8 cellular contexts compared by ENCODE assay signal in the genomic region with DNA sequence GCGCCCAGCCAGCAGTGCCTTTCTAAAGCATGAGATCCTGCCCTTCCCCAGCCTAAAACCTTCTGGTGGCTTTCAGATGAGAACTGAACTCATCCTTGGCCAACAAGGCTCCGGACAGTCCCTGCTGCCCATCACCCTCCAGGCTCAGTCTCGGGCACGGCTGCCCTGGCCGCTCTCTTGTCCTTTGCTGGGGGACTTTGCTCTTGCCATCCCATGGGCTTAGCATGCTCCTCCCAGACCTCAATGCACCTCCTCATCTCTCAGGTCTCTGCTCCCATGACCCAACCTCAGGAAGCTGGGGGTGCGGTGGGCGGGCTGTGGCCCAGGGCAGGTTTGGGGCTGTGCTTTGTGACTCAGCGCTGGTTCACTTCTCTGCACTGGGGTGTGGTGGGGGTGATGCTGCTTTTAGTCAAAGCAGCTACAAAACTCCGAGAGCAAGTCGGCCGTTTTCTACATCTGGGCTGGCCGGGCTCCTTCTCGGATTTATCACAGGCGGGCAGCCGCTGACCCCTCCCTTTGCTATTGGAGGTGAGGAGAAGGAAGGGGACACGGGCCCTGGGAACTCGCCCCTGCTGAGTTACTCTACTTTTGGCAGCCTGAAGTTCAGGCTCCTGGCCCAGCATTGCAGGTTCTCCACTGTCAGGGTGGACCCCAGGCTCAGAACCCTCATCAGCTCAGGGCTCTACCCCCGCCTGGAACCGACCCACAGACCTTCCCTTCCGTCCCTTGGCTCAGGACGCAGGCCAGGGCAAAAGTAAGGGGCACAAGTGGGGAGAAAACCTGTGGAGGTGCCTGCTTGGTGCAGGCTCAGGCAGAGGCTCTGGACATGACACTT.
DNase-seq lines count a peak whose midpoint lies in the region; ATAC-seq, FAIRE-seq and TF ChIP-seq lines count a peak whose summit lies in the region.

No MANE protein-coding gene starts in this region.

- H3K36me3 ChIP-seq in keratinocyte (ENCODE audit: control insufficient read depth in 2 of 2, extremely low read depth in 1 of 2, insufficient read depth in 2 of 2, low read length in 2 of 2), result no peaks in the 10 kb centered on the region

- peak; percentile 88 for DNase-seq in GM12865 (ENCODE audit: low read depth)
- DNase-seq in activated CD8-positive, alpha-beta memory T cell treated with anti-CD3 and anti-CD28 coated beads, Interleukin-2, amount 50 U/mL, for 48 hours, result peak; percentile 91
- DNase-seq in keratinocyte (ENCODE audit: low read depth, low spot score), result peak; percentile 90
- DNase-seq in stimulated activated naive CD8-positive, alpha-beta T cell treated with anti-CD3 and anti-CD28 coated beads, Interleukin-15, amount 100 ng/mL, for 72 hours, result peak; percentile 50 to 78
- DNase-seq in NCI-H2196 treated with DMSO at 0.1 percent for 48 hours (lab: John Stamatoyannopoulos, UW; ENCODE audit: unreplicated experiment), result no peak
- DNase-seq in GF-D8 (lab: John Stamatoyannopoulos, UW), result no peak
- DNase-seq in head of caudate nucleus, result no peak

- H4K20me1 ChIP-seq in keratinocyte (ENCODE audit: control insufficient read depth, extremely low read depth, insufficient read depth, low read length), result no peaks in the 10 kb centered on the region

- H3K4me3 Mint-ChIP-seq in IgD-negative memory B cell, result peak overlapping the region; percentile 48 to 95 (median 86)
- H3K4me3 Mint-ChIP-seq in stimulated activated naive CD8-positive, alpha-beta T cell treated with anti-CD3 and anti-CD28 coated beads, Interleukin-15, amount 100 ng/mL, for 72 hours, result peak overlapping the region; percentile 72 to 78

- no peaks in the 10 kb centered on the region for H3K9me3 ChIP-seq in keratinocyte (ENCODE audit: control insufficient read depth, low read depth, low read length)

- intact Hi-C loops in head of caudate nucleus (cut with DNase I), result no loop called here

- dilution Hi-C loops in keratinocyte (cut with MboI; ENCODE audit: extremely low pct_ligation_motif_present, low sequenced_read_pairs), result loop anchor here (25.0 kb wide), 1 partner anchor 285 kb away; a partner anchor contains a TSS

- peak; percentile 92 for ATAC-seq in stimulated activated naive CD8-positive, alpha-beta T cell treated with anti-CD3 and anti-CD28 coated beads, Interleukin-15, amount 100 ng/mL, for 72 hours

- H3K4me3 ChIP-seq in GM12865 (ENCODE audit: low read depth, low read length) (peak overlapping the region; percentile 56), keratinocyte (ENCODE audit: control insufficient read depth in 2 of 3, extremely low read depth in 1 of 3, insufficient read depth in 2 of 3, low read depth in 1 of 3, low read length in 3 of 3) (peak overlapping the region; percentile 47 to 86 (median 77))

- peaks cover 41% of the 10 kb centered on the region for H3K27me3 Mint-ChIP-seq in IgD-negative memory B cell
- peaks cover 63% of the 10 kb centered on the region for H3K27me3 Mint-ChIP-seq in stimulated activated naive CD8-positive, alpha-beta T cell treated with anti-CD3 and anti-CD28 coated beads, Interleukin-15, amount 100 ng/mL, for 72 hours

- peak; percentile 92 for FAIRE-seq in keratinocyte (lab: Jason Lieb, UNC)

- TF ChIP-seq CTCF in GM12865 (IDR thresholded peaks at IDR 0.05; ENCODE audit: insufficient read depth, low read depth, low read length, missing control alignments) (no peak), keratinocyte (optimal IDR thresholded peaks at IDR 0.05 in 1 of 3, IDR thresholded peaks at IDR 0.05 in 1 of 3, conservative IDR thresholded peaks at IDR 0.05 in 1 of 3; ENCODE audit: extremely low read depth in 1 of 3, insufficient read depth in 2 of 3, low read length in 3 of 3) (no peak)

- H3K4me1 ChIP-seq in keratinocyte (ENCODE audit: control insufficient read depth, extremely low read depth, insufficient read depth, low read length), result peaks cover 41% of the 10 kb centered on the region

- H3K4me2 ChIP-seq in keratinocyte (ENCODE audit: control insufficient read depth, extremely low read depth, insufficient read depth, low read depth, low read length), result peak overlapping the region; percentile 100

- peaks cover 9 to 17% (median 14%) of the 10 kb centered on the region in 3 donors for H3K4me1 Mint-ChIP-seq in IgD-negative memory B cell
- peaks cover 72% of the 10 kb centered on the region for H3K4me1 Mint-ChIP-seq in stimulated activated naive CD8-positive, alpha-beta T cell treated with anti-CD3 and anti-CD28 coated beads, Interleukin-15, amount 100 ng/mL, for 72 hours

- peak overlapping the region; percentile 99 for H3K9ac ChIP-seq in keratinocyte (ENCODE audit: control insufficient read depth, extremely low read depth, insufficient read depth, low read length)

- no peaks in the 10 kb centered on the region for H3K79me2 ChIP-seq in keratinocyte (ENCODE audit: control insufficient read depth, insufficient read depth, low read length)

- H3K27me3 ChIP-seq in keratinocyte (ENCODE audit: control insufficient read depth, extremely low read depth, insufficient read depth, low read length), result no peaks in the 10 kb centered on the region

- H3K9me3 Mint-ChIP-seq in IgD-negative memory B cell, result no peaks in the 10 kb centered on the region
- H3K9me3 Mint-ChIP-seq in stimulated activated naive CD8-positive, alpha-beta T cell treated with anti-CD3 and anti-CD28 coated beads, Interleukin-15, amount 100 ng/mL, for 72 hours, result no peaks in the 10 kb centered on the region

- H3K9me1 ChIP-seq in keratinocyte (ENCODE audit: control insufficient read depth, extremely low read depth, insufficient read depth, low read length), result no peaks in the 10 kb centered on the region

- peak overlapping the region; percentile 100 for H3K27ac ChIP-seq in keratinocyte (ENCODE audit: control insufficient read depth, insufficient read depth, low read length)

- peak overlapping the region; percentile 58 for H2AFZ ChIP-seq in keratinocyte (ENCODE audit: control insufficient read depth, low read length)

- H3K36me3 Mint-ChIP-seq in IgD-negative memory B cell, result no peaks in the 10 kb centered on the region

- peak overlapping the region in 1 of 3 donors; percentile 76 for H3K27ac Mint-ChIP-seq in IgD-negative memory B cell
- peak overlapping the region in 1 of 2 donors; percentile 92 for H3K27ac Mint-ChIP-seq in stimulated activated naive CD8-positive, alpha-beta T cell treated with anti-CD3 and anti-CD28 coated beads, Interleukin-15, amount 100 ng/mL, for 72 hours

Comparison
In these comparisons a context has a peak if more than half of its experiments do, and no peak if none do; other contexts are left out.
1. DNase-seq: peak in GM12865 (single experiment), activated CD8-positive, alpha-beta memory T cell treated with anti-CD3 and anti-CD28 coated beads, Interleukin-2, amount 50 U/mL, for 48 hours (single experiment), keratinocyte (single experiment) and stimulated activated naive CD8-positive, alpha-beta T cell treated with anti-CD3 and anti-CD28 coated beads, Interleukin-15, amount 100 ng/mL, for 72 hours (2 of 2); none in NCI-H2196 treated with DMSO at 0.1 percent for 48 hours (single experiment), GF-D8 (single experiment) and head of caudate nucleus (0 of 42).